In genomic region chr10:35449944-35450343, GRCh38 we compare ENCODE assay signal across 9 cellular contexts.
DNase-seq lines count a peak whose midpoint lies in the region; ATAC-seq lines count a peak whose summit lies in the region.
"Had no signal": no experiment of that assay in that cellular context is flagged by ENCODE, and none has a peak within 500 bp of the region (broad histone marks: within the 10 kb centered on the region; RNA-seq: fewer than 3 reads in every experiment).

No MANE protein-coding gene starts in this region.

- CTCF ChIA-PET in activated CD4-positive, alpha-beta T cell treated with anti-CD3 and anti-CD28 coated beads for 36 hours (lab: Charles Lee) = interaction anchor here (1.1 to 1.4 kb wide), 2 partner anchors 9 to 41 kb away, joined by 3 read pairs; no protein-coding TSS in a partner anchor

- peak; percentile 41 for DNase-seq in activated CD4-positive, alpha-beta T cell treated with anti-CD3 and anti-CD28 coated beads for 36 hours
- no peak for DNase-seq in activated CD4-positive, alpha-beta T cell treated with anti-CD3 and anti-CD28 coated beads, Interleukin-2, amount 50 U/mL, for 1 hour
- no peak for DNase-seq in immature natural killer cell
- peak; percentile 20 for DNase-seq in stimulated activated naive CD8-positive, alpha-beta T cell treated with anti-CD3 and anti-CD28 coated beads, Interleukin-15, Interleukin-2, amounts not matched to agents 100 U/mL and 50 U/mL, for 24 hours
- DNase-seq in H4 (ENCODE audit: low spot score) = no peak
- DNase-seq in activated gamma-delta T cell treated with Interleukin-2 at 50 U/mL for 16 hours = no peak
- no peak for DNase-seq in HPDE6-E6E7 (ENCODE audit: extremely low spot score)
- DNase-seq: stimulated activated naive CD4-positive, alpha-beta T cell treated with Interleukin-2 at 50 U/mL for 16 hours had no signal

- H3K4me3 Mint-ChIP-seq in activated CD4-positive, alpha-beta T cell treated with anti-CD3 and anti-CD28 coated beads for 36 hours = no peak overlapping the region
- H3K4me3 Mint-ChIP-seq in activated T-helper 17 cell treated with anti-CD3 and anti-CD28 coated beads, Interleukin-2, amount 50 U/mL, for 72 hours = peak overlapping the region; percentile 87
- peak overlapping the region in 2 of 5 donors; percentile 11 to 43 for H3K4me3 Mint-ChIP-seq in immature natural killer cell

- POLR2A ChIA-PET in activated CD4-positive, alpha-beta T cell treated with anti-CD3 and anti-CD28 coated beads for 36 hours (lab: Charles Lee) = no interaction called here

- no peak overlapping the region for H3K27ac Mint-ChIP-seq in activated CD4-positive, alpha-beta T cell treated with anti-CD3 and anti-CD28 coated beads for 36 hours
- peak overlapping the region; percentile 96 for H3K27ac Mint-ChIP-seq in activated T-helper 17 cell treated with anti-CD3 and anti-CD28 coated beads, Interleukin-2, amount 50 U/mL, for 72 hours
- H3K27ac Mint-ChIP-seq in immature natural killer cell = peak overlapping the region; percentile 1 to 80 (median 58)

- H3K27me3 Mint-ChIP-seq in activated CD4-positive, alpha-beta T cell treated with anti-CD3 and anti-CD28 coated beads for 36 hours = no peaks in the 10 kb centered on the region
- no peaks in the 10 kb centered on the region for H3K27me3 Mint-ChIP-seq in activated T-helper 17 cell treated with anti-CD3 and anti-CD28 coated beads, Interleukin-2, amount 50 U/mL, for 72 hours
- peaks cover 0 to 6% (median 2%) of the 10 kb centered on the region in 3 donors for H3K27me3 Mint-ChIP-seq in immature natural killer cell (ENCODE audit: low read depth in 3 of 3)

- peaks cover 84% of the 10 kb centered on the region for H3K4me1 Mint-ChIP-seq in activated CD4-positive, alpha-beta T cell treated with anti-CD3 and anti-CD28 coated beads for 36 hours
- peaks cover 58% of the 10 kb centered on the region for H3K4me1 Mint-ChIP-seq in activated T-helper 17 cell treated with anti-CD3 and anti-CD28 coated beads, Interleukin-2, amount 50 U/mL, for 72 hours
- peaks cover 75 to 93% of the 10 kb centered on the region in 2 donors for H3K4me1 Mint-ChIP-seq in immature natural killer cell

- ATAC-seq in activated CD4-positive, alpha-beta T cell treated with anti-CD3 and anti-CD28 coated beads for 36 hours = peak; percentile 50
- no peak for ATAC-seq in activated T-helper 17 cell treated with anti-CD3 and anti-CD28 coated beads, Interleukin-2, amount 50 U/mL, for 72 hours (replicated peaks)
- peak; percentile 37 for ATAC-seq in stimulated activated naive CD8-positive, alpha-beta T cell treated with anti-CD3 and anti-CD28 coated beads, Interleukin-15, Interleukin-2, amounts not matched to agents 100 U/mL and 50 U/mL, for 24 hours

- intact Hi-C loops in activated CD4-positive, alpha-beta T cell treated with anti-CD3 and anti-CD28 coated beads for 36 hours (cut with DNase I, micrococcal nuclease) = loop anchor here in 1 of 2 experiments (5.0 to 10.0 kb wide), 2 partner anchors 188 to 325 kb away; partner anchors contain the start of gene CREM

- peaks cover 7% of the 10 kb centered on the region for H3K9me3 Mint-ChIP-seq in activated CD4-positive, alpha-beta T cell treated with anti-CD3 and anti-CD28 coated beads for 36 hours (ENCODE audit: low read depth)
- peaks cover 4% of the 10 kb centered on the region for H3K9me3 Mint-ChIP-seq in activated T-helper 17 cell treated with anti-CD3 and anti-CD28 coated beads, Interleukin-2, amount 50 U/mL, for 72 hours
- peaks cover under 1 to 6% (median 2%) of the 10 kb centered on the region in 6 donors for H3K9me3 Mint-ChIP-seq in immature natural killer cell

- peaks cover 12% of the 10 kb centered on the region for H3K36me3 Mint-ChIP-seq in activated CD4-positive, alpha-beta T cell treated with anti-CD3 and anti-CD28 coated beads for 36 hours (ENCODE audit: low read depth)
- no peaks in the 10 kb centered on the region for H3K36me3 Mint-ChIP-seq in activated T-helper 17 cell treated with anti-CD3 and anti-CD28 coated beads, Interleukin-2, amount 50 U/mL, for 72 hours (ENCODE audit: low read depth)
- peaks cover 0 to 5% (median 0%) of the 10 kb centered on the region in 3 donors for H3K36me3 Mint-ChIP-seq in immature natural killer cell

Comparison
In these comparisons a context has a peak if more than half of its experiments do, and no peak if none do; other contexts are left out.
1. DNase-seq: peak in activated CD4-positive, alpha-beta T cell treated with anti-CD3 and anti-CD28 coated beads for 36 hours (single experiment) and stimulated activated naive CD8-positive, alpha-beta T cell treated with anti-CD3 and anti-CD28 coated beads, Interleukin-15, Interleukin-2, amounts not matched to agents 100 U/mL and 50 U/mL, for 24 hours (single experiment); none in activated CD4-positive, alpha-beta T cell treated with anti-CD3 and anti-CD28 coated beads, Interleukin-2, amount 50 U/mL, for 1 hour (single experiment), immature natural killer cell (0 of 3), H4 (single experiment), activated gamma-delta T cell treated with Interleukin-2 at 50 U/mL for 16 hours (single experiment) and HPDE6-E6E7 (single experiment).